9 cellular contexts compared by ENCODE assay signal in the genomic region with DNA sequence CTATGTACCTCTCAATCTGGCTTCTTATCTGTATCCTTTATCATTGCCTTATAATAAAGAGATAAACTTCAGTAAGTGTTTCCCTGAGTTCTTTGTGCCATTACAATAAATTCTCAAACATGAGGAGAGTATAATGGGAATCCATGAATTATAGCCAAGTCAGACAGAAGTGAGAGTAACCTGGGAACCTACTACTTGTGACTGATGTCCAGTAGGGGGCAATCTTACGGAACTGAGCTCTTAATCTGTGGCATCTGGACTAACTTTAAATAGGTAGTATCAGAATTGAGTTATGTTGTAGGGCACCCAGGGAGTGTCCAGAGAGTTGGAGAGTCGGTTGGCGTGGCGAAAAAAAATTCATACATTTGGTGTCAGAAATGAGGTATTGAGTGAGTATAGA.
A peak's percentile ranks its signal among the peaks of the same experiment; 100 is the strongest.
DNase-seq lines count a peak whose midpoint lies in the region; FAIRE-seq and TF ChIP-seq lines count a peak whose summit lies in the region.
"Had no signal": no experiment of that assay in that cellular context is flagged by ENCODE, and none has a peak within 500 bp of the region (broad histone marks: within the 10 kb centered on the region; RNA-seq: fewer than 3 reads in every experiment).

No MANE protein-coding gene starts in this region.

- H3K9me3 Mint-ChIP-seq in astrocyte (ENCODE audit: unreplicated experiment) = no peaks in the 10 kb centered on the region

- DNase-seq in NOMO-1 (lab: John Stamatoyannopoulos, UW; ENCODE audit: unreplicated experiment in 2 of 2) (peak; percentile 17 to 51), NOMO-1 treated with dmso at 0.1 percent for 144 hours (lab: John Stamatoyannopoulos, UW; ENCODE audit: unreplicated experiment) (no peak), LoVo (ENCODE audit: low spot score) (peak; percentile 27), astrocyte (ENCODE audit: low read depth) (no peak), small intestine (peak; percentile 37), DMS79 (lab: John Stamatoyannopoulos, UW) (no peak), vagina (ENCODE audit: extremely low spot score in 2 of 2) (no peak)
- DNase-seq in activated CD4-positive, alpha-beta T cell treated with anti-CD3 and anti-CD28 coated beads, Interleukin-2, amount 50 U/mL, for 48 hours = no peak

- intact Hi-C loops in vagina (cut with DNase I) = no loop called here

- H3K4me2 ChIP-seq in astrocyte (ENCODE audit: low read length) = no peak overlapping the region
- H3K4me2 ChIP-seq: BLaER1 treated with 17β-estradiol and CSF1 and Interleukin-3, amounts not matched to agents 10 nM and 100 nM had no signal

- H3K9me3 ChIP-seq in astrocyte (ENCODE audit: insufficient read depth, low read depth, low read length) (peaks cover 2% of the 10 kb centered on the region), small intestine (ENCODE audit: control insufficient read depth, low read depth) (no peaks in the 10 kb centered on the region), vagina (no peaks in the 10 kb centered on the region)

- WGBS in small intestine, 3 donors = 57 to 63% (median 62%) methylated on average over 4 of the region's 4 CpGs

- no peak overlapping the region for H3K4me3 Mint-ChIP-seq in astrocyte (ENCODE audit: unreplicated experiment)

- H4K20me1 ChIP-seq in astrocyte (ENCODE audit: insufficient read depth, low read length) = no peaks in the 10 kb centered on the region
- H4K20me1 ChIP-seq: BLaER1 treated with 17β-estradiol and CSF1 and Interleukin-3, amounts not matched to agents 10 nM and 100 nM had no signal

- H3K27ac ChIP-seq in astrocyte (ENCODE audit: low read depth, low read length) = no peak overlapping the region
- H3K27ac ChIP-seq in small intestine (ENCODE audit: low read depth in 1 of 2, low read length in 1 of 2) = no peak overlapping the region
- H3K27ac ChIP-seq in vagina = no peak overlapping the region
- H3K27ac ChIP-seq: BLaER1 treated with 17β-estradiol and CSF1 and Interleukin-3, amounts not matched to agents 10 nM and 100 nM had no signal

- TF ChIP-seq CTCF in astrocyte (IDR thresholded peaks at IDR 0.05; ENCODE audit: insufficient read depth, low read depth, low read length) (peak; percentile 16), vagina (IDR thresholded peaks at IDR 0.05) (no peak)

- FAIRE-seq in astrocyte (lab: Jason Lieb, UNC) (no peak), small intestine (lab: Jason Lieb, UNC) (no peak)

- H3K36me3 ChIP-seq in astrocyte (ENCODE audit: insufficient read depth, low read length) = no peaks in the 10 kb centered on the region
- H3K36me3 ChIP-seq in small intestine (ENCODE audit: control insufficient read depth in 2 of 2, insufficient read depth in 2 of 2, low read length in 2 of 2) = no peaks in the 10 kb centered on the region
- H3K36me3 ChIP-seq in vagina = no peaks in the 10 kb centered on the region
- H3K36me3 ChIP-seq: BLaER1 treated with 17β-estradiol and CSF1 and Interleukin-3, amounts not matched to agents 10 nM and 100 nM had no signal

- no peaks in the 10 kb centered on the region for H3K27me3 Mint-ChIP-seq in astrocyte (ENCODE audit: low read depth, unreplicated experiment)

- H3K9ac ChIP-seq in astrocyte (ENCODE audit: low read length) = no peak overlapping the region
- H3K9ac ChIP-seq: BLaER1 treated with 17β-estradiol and CSF1 and Interleukin-3, amounts not matched to agents 10 nM and 100 nM had no signal

- H3K4me1 ChIP-seq in astrocyte (ENCODE audit: insufficient read depth, low read length) = no peaks in the 10 kb centered on the region
- no peaks in the 10 kb centered on the region for H3K4me1 ChIP-seq in small intestine (ENCODE audit: control insufficient read depth in 2 of 2, insufficient read depth in 1 of 2, low read depth in 1 of 2, low read length in 1 of 2)
- H3K4me1 ChIP-seq in vagina = no peaks in the 10 kb centered on the region
- H3K4me1 ChIP-seq: BLaER1 treated with 17β-estradiol and CSF1 and Interleukin-3, amounts not matched to agents 10 nM and 100 nM had no signal

- no peaks in the 10 kb centered on the region for H3K36me3 Mint-ChIP-seq in astrocyte (ENCODE audit: low read depth, unreplicated experiment)

- H3K27ac Mint-ChIP-seq in astrocyte (ENCODE audit: unreplicated experiment) = no peak overlapping the region

- H3K27me3 ChIP-seq in astrocyte (ENCODE audit: insufficient read depth, low read length) (no peaks in the 10 kb centered on the region), small intestine (ENCODE audit: control insufficient read depth in 2 of 2, insufficient read depth in 2 of 2, low read length in 2 of 2) (no peaks in the 10 kb centered on the region), vagina (no peaks in the 10 kb centered on the region)
- H3K27me3 ChIP-seq: BLaER1 treated with 17β-estradiol and CSF1 and Interleukin-3, amounts not matched to agents 10 nM and 100 nM had no signal

- no peaks in the 10 kb centered on the region for H3K79me2 ChIP-seq in astrocyte (ENCODE audit: insufficient read depth, low read length)

- no peak for TF ChIP-seq POLR2A in vagina (IDR thresholded peaks at IDR 0.05)

- no peaks in the 10 kb centered on the region for H3K4me1 Mint-ChIP-seq in astrocyte (ENCODE audit: low read depth, unreplicated experiment)

- no peak overlapping the region for H3K4me3 ChIP-seq in astrocyte (ENCODE audit: insufficient read depth, low read depth, low read length)
- H3K4me3 ChIP-seq in small intestine (ENCODE audit: low read depth in 1 of 2, low read length in 2 of 2) = no peak overlapping the region
- H3K4me3 ChIP-seq in vagina = no peak overlapping the region
- H3K4me3 ChIP-seq: BLaER1 treated with 17β-estradiol and CSF1 and Interleukin-3, amounts not matched to agents 10 nM and 100 nM had no signal

- no peak overlapping the region for H2AFZ ChIP-seq in astrocyte (ENCODE audit: low read depth, low read length)

Comparison
In these comparisons a context has a peak if more than half of its experiments do, and no peak if none do; other contexts are left out.
1. DNase-seq: peak in NOMO-1 (2 of 2), LoVo (single experiment) and small intestine (single experiment); none in NOMO-1 treated with dmso at 0.1 percent for 144 hours (single experiment), astrocyte (single experiment), DMS79 (single experiment), vagina (0 of 2) and activated CD4-positive, alpha-beta T cell treated with anti-CD3 and anti-CD28 coated beads, Interleukin-2, amount 50 U/mL, for 48 hours (0 of 2).